ENCODE assay signal across 15 cellular contexts in genomic region chr2:225691711-225692110, GRCh38.
DNase-seq lines count a peak whose midpoint lies in the region; ATAC-seq and TF ChIP-seq lines count a peak whose summit lies in the region.
"Had no signal": no experiment of that assay in that cellular context is flagged by ENCODE, and none has a peak within 500 bp of the region (broad histone marks: within the 10 kb centered on the region; RNA-seq: fewer than 3 reads in every experiment).

No MANE protein-coding gene starts in this region.

- H3F3A ChIP-seq in PC-3 (ENCODE audit: low read length, unreplicated experiment) = no peaks in the 10 kb centered on the region

- intact Hi-C loops in PC-3 (cut with micrococcal nuclease) (no loop called here), Right ventricle myocardium superior (cut with DNase I) (no loop called here)

- no TSS peak for BruUV-seq in PC-3 (replicated peaks; lab: Mats Ljungman, UMichigan)

- H3K4me3 Mint-ChIP-seq in mesothelial cell of epicardium (no peak overlapping the region), type B pancreatic cell (peak overlapping the region; percentile 27), immature natural killer cell (no peak overlapping the region)
- H3K4me3 Mint-ChIP-seq: CD14-positive monocyte; CD8-positive, alpha-beta T cell; H9 had no signal

- no peak overlapping the region for H3K27ac ChIP-seq in PC-3 (ENCODE audit: low read length)
- H3K27ac ChIP-seq: A549 had no signal

- H3K36me3 Mint-ChIP-seq in mesothelial cell of epicardium (no peaks in the 10 kb centered on the region), type B pancreatic cell (no peaks in the 10 kb centered on the region), immature natural killer cell (no peaks in the 10 kb centered on the region)
- H3K36me3 Mint-ChIP-seq: CD14-positive monocyte; CD8-positive, alpha-beta T cell had no signal

- TF ChIP-seq CTCF in PC-3 (conservative IDR thresholded peaks at IDR 0.05; ENCODE audit: low read depth, low read length) (no peak), epithelial cell of esophagus (IDR thresholded peaks at IDR 0.05; ENCODE audit: insufficient read depth, low read depth, low read length, missing control alignments) (no peak), mesothelial cell of epicardium (IDR thresholded peaks at IDR 0.05; ENCODE audit: unreplicated experiment) (no peak), type B pancreatic cell (conservative IDR thresholded peaks at IDR 0.05) (no peak)

- H3K27ac Mint-ChIP-seq in mesothelial cell of epicardium (peak overlapping the region; percentile 18), type B pancreatic cell (peak overlapping the region; percentile 78), immature natural killer cell (no peak overlapping the region)
- H3K27ac Mint-ChIP-seq: CD8-positive, alpha-beta T cell had no signal

- no peak overlapping the region for H3K9ac ChIP-seq in PC-3 (ENCODE audit: low read length)

- H3K36me3 ChIP-seq in PC-3 (ENCODE audit: low read depth, low read length) = no peaks in the 10 kb centered on the region

- H3K79me2 ChIP-seq in PC-3 (ENCODE audit: low read length) = no peaks in the 10 kb centered on the region

- no peak for ATAC-seq in PC-3
- no peak for ATAC-seq in Right ventricle myocardium superior (ENCODE audit: poor library complexity)
- ATAC-seq: A549; CD8-positive, alpha-beta T cell; HepG2 had no signal

- H3K9me3 Mint-ChIP-seq in mesothelial cell of epicardium (no peaks in the 10 kb centered on the region), type B pancreatic cell (no peaks in the 10 kb centered on the region), immature natural killer cell (no peaks in the 10 kb centered on the region)
- H3K9me3 Mint-ChIP-seq: CD14-positive monocyte; CD8-positive, alpha-beta T cell; H9 had no signal

- no peaks in the 10 kb centered on the region for H3K9me3 ChIP-seq in PC-3 (ENCODE audit: low read length)
- H3K9me3 ChIP-seq: A549 had no signal

- H3K4me1 Mint-ChIP-seq in mesothelial cell of epicardium (peaks cover 8% of the 10 kb centered on the region), type B pancreatic cell (ENCODE audit: unreplicated experiment) (no peaks in the 10 kb centered on the region), immature natural killer cell (no peaks in the 10 kb centered on the region)
- H3K4me1 Mint-ChIP-seq: CD14-positive monocyte, H9 had no signal

- H3K27me3 ChIP-seq in PC-3 (ENCODE audit: low read length) = no peaks in the 10 kb centered on the region

- H3K27me3 Mint-ChIP-seq in mesothelial cell of epicardium (ENCODE audit: low read depth) (no peaks in the 10 kb centered on the region), type B pancreatic cell (no peaks in the 10 kb centered on the region), immature natural killer cell (ENCODE audit: low read depth in 3 of 3) (peaks cover 0 to 3% (median 0%) of the 10 kb centered on the region in 3 donors)

- no peak overlapping the region for H3K4me2 ChIP-seq in PC-3 (ENCODE audit: low read length)
- H3K4me2 ChIP-seq: A549 had no signal

- H2AFZ ChIP-seq in PC-3 (ENCODE audit: low read length) = no peak overlapping the region

- DNase-seq in PC-3 (peak; percentile 20), epithelial cell of esophagus (ENCODE audit: low read depth) (peak; percentile 50), mesothelial cell of epicardium (ENCODE audit: low spot score in 2 of 2, unreplicated experiment in 2 of 2) (no peak), type B pancreatic cell (ENCODE audit: extremely low spot score, unreplicated experiment) (no peak), GDM1 (lab: John Stamatoyannopoulos, UW) (no peak), AG08395 (ENCODE audit: low spot score) (no peak), immature natural killer cell (no peak), Right ventricle myocardium superior (no peak)
- DNase-seq: CD8-positive, alpha-beta T cell; COR-L47; GOT3; H9 had no signal

- CTCF ChIA-PET in PC-3 (lab: Charles Lee) = no interaction called here

- no peaks in the 10 kb centered on the region for H3K9me2 ChIP-seq in PC-3 (replicated peaks; ENCODE audit: low read length)

- POLR2A ChIA-PET in PC-3 (lab: Charles Lee; ENCODE audit: unreplicated experiment) = no interaction called here

- no peaks in the 10 kb centered on the region for H3K4me1 ChIP-seq in PC-3 (ENCODE audit: insufficient read depth, low read length)
- H3K4me1 ChIP-seq: A549 had no signal

- no peaks in the 10 kb centered on the region for H4K20me1 ChIP-seq in PC-3 (ENCODE audit: low read length)

- H3K4me3 ChIP-seq in PC-3 (ENCODE audit: low read length) = no peak overlapping the region
- no peak overlapping the region for H3K4me3 ChIP-seq in epithelial cell of esophagus (ENCODE audit: low read length)
- H3K4me3 ChIP-seq: A549 had no signal

Comparison
In these comparisons a context has a peak if more than half of its experiments do, and no peak if none do; other contexts are left out.
1. DNase-seq: peak in PC-3 (single experiment) and epithelial cell of esophagus (single experiment); none in mesothelial cell of epicardium (0 of 2), type B pancreatic cell (single experiment), GDM1 (single experiment), AG08395 (single experiment), immature natural killer cell (0 of 3) and Right ventricle myocardium superior (single experiment).
2. H3K27ac Mint-ChIP-seq: peak in mesothelial cell of epicardium (single experiment) and type B pancreatic cell (single experiment); none in immature natural killer cell (0 of 6).